11 cellular contexts compared by ENCODE assay signal in genomic region chr20:57396638-57397003, GRCh38. TPM values are rescaled to one million over a fixed set of nuclear protein-coding genes. Genes with fewer than 3 reads are reported as not detected.
DNase-seq lines count a peak whose midpoint lies in the region; ATAC-seq and TF ChIP-seq lines count a peak whose summit lies in the region.
"Had no signal": no experiment of that assay in that cellular context is flagged by ENCODE, and none has a peak within 500 bp of the region (broad histone marks: within the 10 kb centered on the region; RNA-seq: fewer than 3 reads in every experiment).

No MANE protein-coding gene starts in this region.

- H3K9me3 ChIP-seq in heart left ventricle (no peaks in the 10 kb centered on the region), uterus (no peaks in the 10 kb centered on the region)

- POLR2A ChIA-PET in naive thymus-derived CD8-positive, alpha-beta T cell (lab: Charles Lee), result interaction anchor here (0.6 to 11.6 kb wide), 6 partner anchors 6 to 1601 kb away, joined by 3 to 218 read pairs (median 22); partner anchors contain the start of gene RBM38

- H3K27me3 ChIP-seq in heart left ventricle (no peaks in the 10 kb centered on the region), uterus (no peaks in the 10 kb centered on the region)

- 89 to 96% (median 89%) methylated on average over 3 to 6 of the region's 6 CpGs for WGBS in heart left ventricle, 4 donors

- TF ChIP-seq POLR2A in heart left ventricle (IDR thresholded peaks at IDR 0.05) (no peak), uterus (IDR thresholded peaks at IDR 0.05) (no peak)

- H3K4me3 Mint-ChIP-seq in activated naive CD8-positive, alpha-beta T cell treated with anti-CD3 and anti-CD28 coated beads, Interleukin-2, amount 50 U/mL, for 24 hours, result peak overlapping the region; percentile 80
- H3K4me3 Mint-ChIP-seq in naive thymus-derived CD8-positive, alpha-beta T cell, result peak overlapping the region; percentile 7 to 91 (median 86)

- H3K36me3 Mint-ChIP-seq in activated naive CD8-positive, alpha-beta T cell treated with anti-CD3 and anti-CD28 coated beads, Interleukin-2, amount 50 U/mL, for 24 hours (ENCODE audit: low read depth), result peaks cover 82% of the 10 kb centered on the region
- H3K36me3 Mint-ChIP-seq in naive thymus-derived CD8-positive, alpha-beta T cell, result peaks cover 0 to 69% (median 45%) of the 10 kb centered on the region in 3 donors

- no peak overlapping the region for H3K4me3 ChIP-seq in heart left ventricle
- no peak overlapping the region for H3K4me3 ChIP-seq in uterus

- TF ChIP-seq CTCF in heart left ventricle (IDR thresholded peaks at IDR 0.05), result no peak
- no peak for TF ChIP-seq CTCF in uterus (IDR thresholded peaks at IDR 0.05)

- H3K4me1 Mint-ChIP-seq in activated naive CD8-positive, alpha-beta T cell treated with anti-CD3 and anti-CD28 coated beads, Interleukin-2, amount 50 U/mL, for 24 hours, result peaks cover 87% of the 10 kb centered on the region
- peaks cover 45 to 88% (median 87%) of the 10 kb centered on the region in 4 donors for H3K4me1 Mint-ChIP-seq in naive thymus-derived CD8-positive, alpha-beta T cell

- H3K36me3 ChIP-seq in heart left ventricle (peaks cover 0 to 65% (median 20%) of the 10 kb centered on the region in 9 donors), uterus (no peaks in the 10 kb centered on the region)

- ATAC-seq in heart left ventricle (no peak), left cardiac atrium (no peak), GM18520 (IDR thresholded peaks at IDR 0.05; ENCODE audit: unreplicated experiment) (no peak), GM18858 (IDR thresholded peaks at IDR 0.05; ENCODE audit: unreplicated experiment) (no peak)
- ATAC-seq in activated naive CD8-positive, alpha-beta T cell treated with anti-CD3 and anti-CD28 coated beads, Interleukin-2, amount 50 U/mL, for 24 hours, result no peak
- ATAC-seq in naive thymus-derived CD8-positive, alpha-beta T cell, result no peak

- no peaks in the 10 kb centered on the region for H3K27me3 Mint-ChIP-seq in activated naive CD8-positive, alpha-beta T cell treated with anti-CD3 and anti-CD28 coated beads, Interleukin-2, amount 50 U/mL, for 24 hours
- no peaks in the 10 kb centered on the region for H3K27me3 Mint-ChIP-seq in naive thymus-derived CD8-positive, alpha-beta T cell

- H3K27ac ChIP-seq in heart left ventricle (peak overlapping the region in 10 of 12 donors; percentile 21 to 97 (median 90)), uterus (peak overlapping the region; percentile 78 to 83)
- H3K27ac ChIP-seq: HL-60 had no signal

- H3K9me3 Mint-ChIP-seq in activated naive CD8-positive, alpha-beta T cell treated with anti-CD3 and anti-CD28 coated beads, Interleukin-2, amount 50 U/mL, for 24 hours, result no peaks in the 10 kb centered on the region
- peaks cover 0 to 3% (median 0%) of the 10 kb centered on the region in 9 donors for H3K9me3 Mint-ChIP-seq in naive thymus-derived CD8-positive, alpha-beta T cell
- H3K9me3 Mint-ChIP-seq: T-helper 1 cell treated with Interleukin-12 subunit alpha and Interleukin-12 subunit beta and Interleukin-4 antibody, amounts not matched to agents 30 μg/mL and 1 μg/mL, for 36 hours had no signal

- intact Hi-C loops in heart left ventricle (cut with DNase I) (loop anchor here in 6 of 10 donors (5.0 to 10.0 kb wide), 4 partner anchors 36 to 318 kb away; partner anchors contain the start of gene PMEPA1 (in 1 of the 6)), left cardiac atrium (cut with DNase I) (loop anchor here (5.0 kb wide), 2 partner anchors 41 to 96 kb away; no protein-coding TSS in a partner anchor), uterus (cut with DNase I; ENCODE audit: low total_unique reads) (loop anchor here (5.0 kb wide), 1 partner anchor 96 kb away; no protein-coding TSS in a partner anchor)

- peaks cover 26 to 100% (median 85%) of the 10 kb centered on the region in 12 donors for H3K4me1 ChIP-seq in heart left ventricle
- peaks cover 0 to 37% of the 10 kb centered on the region in 2 donors for H3K4me1 ChIP-seq in uterus

- H3K27ac Mint-ChIP-seq in activated naive CD8-positive, alpha-beta T cell treated with anti-CD3 and anti-CD28 coated beads, Interleukin-2, amount 50 U/mL, for 24 hours, result peak overlapping the region; percentile 94
- H3K27ac Mint-ChIP-seq in naive thymus-derived CD8-positive, alpha-beta T cell, result peak overlapping the region in 9 of 10 donors; percentile 95 to 100 (median 98)

- DNase-seq in heart left ventricle, result peak in 1 of 5 donors; percentile 16
- no peak for DNase-seq in left cardiac atrium
- DNase-seq in activated naive CD8-positive, alpha-beta T cell treated with anti-CD3 and anti-CD28 coated beads, Interleukin-2, amount 50 U/mL, for 24 hours, result no peak
- no peak for DNase-seq in naive thymus-derived CD8-positive, alpha-beta T cell
- no peak for DNase-seq in uterus
- DNase-seq in NCI-H2029 (lab: John Stamatoyannopoulos, UW), result no peak
- DNase-seq: EL had no signal

RNA-seq across cellular contexts. Expression of gene RBM38, which starts 5.4 kb away (rescaled TPM):
- total RNA-seq in heart left ventricle (10 to 100 TPM; 45.6 to 97.9 (median 62.3) TPM), left cardiac atrium (100 to 1,000 TPM in 1 of 2 donors, 10 to 100 TPM in 1; 78.6 to 101 TPM), uterus (10 to 100 TPM in 2 of 4 donors, 1 to 10 TPM in 2; 1.2 to 48.6 (median 8.8) TPM)
- 100 to 1,000 TPM in 1 of 2 donors, 10 to 100 TPM in 1; 68.5 to 112 TPM for polyA plus RNA-seq in heart left ventricle
- 100 to 1,000 TPM; 117 to 121 TPM for total RNA-seq in naive thymus-derived CD8-positive, alpha-beta T cell
- 100 to 1,000 TPM in 1 of 3 donors, 10 to 100 TPM in 2; 48.9 to 153 (median 69.0) TPM for polyA plus RNA-seq in naive thymus-derived CD8-positive, alpha-beta T cell

RNA-seq across cellular contexts. Expression of gene RAE1, which starts 45.6 kb away (rescaled TPM):
- 10 to 100 TPM; 12.9 to 18.6 (median 15.5) TPM for total RNA-seq in heart left ventricle
- polyA plus RNA-seq in heart left ventricle, result 10 to 100 TPM in 1 of 2 donors, 1 to 10 TPM in 1; 7.5 to 26.8 TPM
- total RNA-seq in left cardiac atrium, result 10 to 100 TPM; 14.3 to 14.5 TPM
- 10 to 100 TPM; 30.9 to 34.0 TPM for total RNA-seq in naive thymus-derived CD8-positive, alpha-beta T cell
- polyA plus RNA-seq in naive thymus-derived CD8-positive, alpha-beta T cell, result 10 to 100 TPM; 35.5 to 54.4 (median 37.0) TPM
- 10 to 100 TPM; 23.4 to 72.0 (median 36.0) TPM for total RNA-seq in uterus
